ENCODE assay signal across 8 cellular contexts in genomic region chr17:67359960-67360817, GRCh38. TPM values are rescaled to one million over a fixed set of nuclear protein-coding genes. Genes with fewer than 3 reads are reported as not detected.
DNase-seq lines count a peak whose midpoint lies in the region; ATAC-seq and TF ChIP-seq lines count a peak whose summit lies in the region.

No MANE protein-coding gene starts in this region.

- peak overlapping the region in 5 of 7 donors; percentile 37 to 76 (median 60) for H3K27ac Mint-ChIP-seq in CD14-positive monocyte
- peak overlapping the region; percentile 9; the same call in 1 of the 2 replicates for H3K27ac Mint-ChIP-seq in WTC11

- POLR2A ChIA-PET in WTC11 (lab: Charles Lee) = interaction anchor here (0.6 kb wide), 1 partner anchor 82 kb away, joined by 4 read pairs; no protein-coding TSS in a partner anchor

- H3K4me3 Mint-ChIP-seq in CD14-positive monocyte (no peak overlapping the region), WTC11 (no peak overlapping the region)

- H3K4me1 Mint-ChIP-seq in CD14-positive monocyte = peaks cover 63% of the 10 kb centered on the region
- peaks cover 22% of the 10 kb centered on the region for H3K4me1 Mint-ChIP-seq in WTC11

- intact Hi-C loops in CD14-positive monocyte (cut with micrococcal nuclease) (loop anchor here in 1 of 2 donors (10.0 kb wide), 1 partner anchor 115 kb away; the partner anchor contains the start of gene HELZ), esophagus muscularis mucosa (cut with DNase I) (loop anchor here (10.0 kb wide), 1 partner anchor 115 kb away; the partner anchor contains the start of gene HELZ)

- CTCF ChIA-PET in WTC11 (lab: Charles Lee) = interaction anchor here (0.6 to 1.7 kb wide), 8 partner anchors 9 to 441 kb away, joined by 3 to 6 read pairs (median 3); no protein-coding TSS in a partner anchor

- H3K27me3 Mint-ChIP-seq in CD14-positive monocyte (ENCODE audit: low read depth in 3 of 3) (peaks cover 0 to under 1% (median 0%) of the 10 kb centered on the region in 3 donors), WTC11 (ENCODE audit: low read depth) (no peaks in the 10 kb centered on the region)

- no peak for TF ChIP-seq CTCF in CD14-positive monocyte (IDR thresholded peaks at IDR 0.05)
- TF ChIP-seq CTCF in WTC11 (IDR thresholded peaks at IDR 0.05) = no peak
- TF ChIP-seq CTCF in esophagus muscularis mucosa (IDR thresholded peaks at IDR 0.05) = peak in 2 of 3 experiments; percentile 10 to 20

- H3K27ac ChIP-seq in esophagus muscularis mucosa (replicated peaks in 1 of 4) = peak overlapping the region in 1 of 4 donors; percentile 41

- H3K36me3 ChIP-seq in esophagus muscularis mucosa = peaks cover 5 to 37% (median 23%) of the 10 kb centered on the region in 4 donors

- ATAC-seq in WTC11 (peak; percentile 78), HG02759 (IDR thresholded peaks at IDR 0.05; ENCODE audit: unreplicated experiment) (no peak)

- H3K27me3 ChIP-seq in esophagus muscularis mucosa = no peaks in the 10 kb centered on the region

- H3K4me1 ChIP-seq in esophagus muscularis mucosa = peaks cover 62 to 77% (median 69%) of the 10 kb centered on the region in 4 donors

- no peak for TF ChIP-seq POLR2A in esophagus muscularis mucosa (IDR thresholded peaks at IDR 0.05; ENCODE audit: low read depth)

- TF ChIP-seq EP300 in esophagus muscularis mucosa (IDR thresholded peaks at IDR 0.05) = no peak

- H3K9me3 Mint-ChIP-seq in CD14-positive monocyte = no peaks in the 10 kb centered on the region
- H3K9me3 Mint-ChIP-seq in WTC11 = no peaks in the 10 kb centered on the region

- DNase-seq in CD14-positive monocyte (ENCODE audit: low spot score) = no peak
- peak; percentile 77 for DNase-seq in Jurkat, Clone E6-1 (ENCODE audit: low read depth, low spot score)
- DNase-seq in WTC11 (ENCODE audit: low spot score) = no peak
- no peak for DNase-seq in esophagus muscularis mucosa (ENCODE audit: extremely low spot score)
- peak; percentile 25 for DNase-seq in stimulated activated naive CD4-positive, alpha-beta T cell treated with Interleukin-2 at 50 U/mL for 16 hours (lab: John Stamatoyannopoulos, UW)
- DNase-seq in COLO668 (lab: John Stamatoyannopoulos, UW; ENCODE audit: unreplicated experiment) = no peak
- no peak for DNase-seq in NCI-H1092 (lab: John Stamatoyannopoulos, UW)

- H3K4me3 ChIP-seq in Jurkat, Clone E6-1 (ENCODE audit: low read length) = no peak overlapping the region
- no peak overlapping the region for H3K4me3 ChIP-seq in esophagus muscularis mucosa

- H3K9me3 ChIP-seq in esophagus muscularis mucosa = no peaks in the 10 kb centered on the region

- 65% methylated on average over 8 of the region's 8 CpGs for WGBS in esophagus muscularis mucosa

- peaks cover 48 to 73% of the 10 kb centered on the region in 2 donors for H3K36me3 Mint-ChIP-seq in CD14-positive monocyte
- H3K36me3 Mint-ChIP-seq in WTC11 = peaks cover 40% of the 10 kb centered on the region

TF ChIP-seq in WTC11, 78 proteins besides CTCF, POLR2A, EP300 and RAD21:
- TF ChIP-seq MXD4 (CRISPR knock-in tag; IDR thresholded peaks at IDR 0.05; ENCODE audit: borderline replicate concordance) = no peak
- TF ChIP-seq SMAD3 (CRISPR knock-in tag; IDR thresholded peaks at IDR 0.05; ENCODE audit: borderline replicate concordance) = no peak
- TF ChIP-seq GABPB1 (CRISPR knock-in tag; IDR thresholded peaks at IDR 0.05) = no peak
- no peak for TF ChIP-seq ZSCAN18 (CRISPR knock-in tag; IDR thresholded peaks at IDR 0.05)

RNA-seq across cellular contexts. Expression of gene PSMD12, which starts 6.2 kb away (rescaled TPM):
- 10 to 100 TPM; 17.8 to 30.7 TPM for polyA plus RNA-seq in CD14-positive monocyte
- polyA plus RNA-seq in Jurkat, Clone E6-1 (2012; ENCODE audit: insufficient read depth, insufficient read length) = 56.1 TPM
- total RNA-seq in WTC11 (2021) (58.9 to 66.9 TPM (median 59.0 TPM) in 3 replicates), esophagus muscularis mucosa (10 to 100 TPM; 28.4 to 37.8 (median 30.0) TPM)

RNA-seq across cellular contexts. Expression of gene PITPNC1, which starts 16.9 kb away (rescaled TPM):
- polyA plus RNA-seq in CD14-positive monocyte = 10 to 100 TPM; 21.7 to 31.0 TPM
- 26.9 TPM for polyA plus RNA-seq in Jurkat, Clone E6-1 (2012; ENCODE audit: insufficient read depth, insufficient read length)
- total RNA-seq in WTC11 (2021) (36.9 to 42.0 TPM (median 39.8 TPM) in 3 replicates), esophagus muscularis mucosa (10 to 100 TPM; 14.1 to 35.5 (median 31.8) TPM)

Comparison
In these comparisons a context has a peak if more than half of its experiments do, and no peak if none do; other contexts are left out.
1. DNase-seq: peak in Jurkat, Clone E6-1 (single experiment) and stimulated activated naive CD4-positive, alpha-beta T cell treated with Interleukin-2 at 50 U/mL for 16 hours (single experiment); none in CD14-positive monocyte (single experiment), WTC11 (single experiment), esophagus muscularis mucosa (single experiment), COLO668 (single experiment) and NCI-H1092 (single experiment).
2. CTCF ChIP-seq: peak in esophagus muscularis mucosa (2 of 3); none in CD14-positive monocyte (single experiment) and WTC11 (single experiment).